In the genomic region with DNA sequence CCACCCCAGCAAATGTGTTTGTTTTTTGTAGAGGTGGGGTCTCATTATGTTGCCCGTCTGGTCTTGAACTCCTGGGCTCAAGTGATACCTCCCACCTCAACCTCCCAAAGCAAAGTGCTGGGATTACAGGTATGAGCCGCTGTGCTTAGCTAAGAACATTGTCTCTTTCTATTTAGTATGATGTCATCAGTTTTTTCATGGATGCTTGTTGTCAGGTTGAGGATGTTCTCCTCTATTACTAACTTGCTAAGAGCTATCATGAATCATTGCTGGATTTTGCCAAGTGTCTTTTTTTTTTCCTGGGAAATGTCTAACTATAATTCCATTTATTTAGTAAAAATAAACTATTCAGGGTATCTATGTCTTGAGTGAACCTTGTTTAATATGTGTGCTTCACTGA, we compare ENCODE assay signal across 14 cellular contexts. TPM values are rescaled to one million over a fixed set of nuclear protein-coding genes. Genes with fewer than 3 reads are reported as not detected.
"Had no signal": no experiment of that assay in that cellular context is flagged by ENCODE, and none has a peak within 500 bp of the region (broad histone marks: within the 10 kb centered on the region; RNA-seq: fewer than 3 reads in every experiment).

No MANE protein-coding gene starts in this region.

- H3K9me3 ChIP-seq: pancreas had no signal

- H3K27ac ChIP-seq: cardiac muscle cell, pancreas had no signal

- ATAC-seq: activated CD8-positive, alpha-beta memory T cell treated with anti-CD3 and anti-CD28 coated beads, Interleukin-2, amount 10 ng/mL, durations not matched to agents 7 days and 5 days; left lobe of liver; pancreas; sciatic nerve had no signal

- H3K4me3 ChIP-seq: cardiac muscle cell, pancreas had no signal

- H3K27me3 ChIP-seq: cardiac muscle cell, pancreas had no signal

- DNase-seq: activated CD4-positive, alpha-beta T cell treated with anti-CD3 and anti-CD28 coated beads for 1 hour; activated CD4-positive, alpha-beta T cell treated with anti-CD3 and anti-CD28 coated beads, Interleukin-2, amount 50 U/mL, for 48 hours; activated CD8-positive, alpha-beta memory T cell treated with anti-CD3 and anti-CD28 coated beads, Interleukin-2, amount 10 ng/mL, durations not matched to agents 7 days and 5 days; activated naive CD4-positive, alpha-beta T cell treated with anti-CD3 and anti-CD28 coated beads, Interleukin-2, amount 50 U/mL, for 16 hours; activated T-cell treated with anti-CD3 and anti-CD28 coated beads, Interleukin-2, amount 50 U/mL, for 1 hour; endodermal cell; erythroblast; naive B cell; pancreas; T1000 had no signal

RNA-seq across cellular contexts. Expression of a gene that starts 42.0 kb away (rescaled TPM):
- total RNA-seq: lung microvascular endothelial cell had no signal
